Comparison of ENCODE assay signal across 1 cellular context in genomic region chrX:47817897-47818296, GRCh38.
TF ChIP-seq lines count a peak whose summit lies in the region.

No MANE protein-coding gene starts in this region.

TF ChIP-seq in H1, 55 proteins besides CTCF, POLR2A, EP300 and RAD21:
- no peak for TF ChIP-seq GABPA (IDR thresholded peaks at IDR 0.05; ENCODE audit: borderline replicate concordance, insufficient read depth, low read length)
- TF ChIP-seq CHD7 (IDR thresholded peaks at IDR 0.05; ENCODE audit: insufficient replicate concordance, low read length) = no peak
- no peak for TF ChIP-seq CTBP2 (IDR thresholded peaks at IDR 0.05; ENCODE audit: borderline replicate concordance, insufficient read depth, insufficient read length, low read length)
- no peak for TF ChIP-seq SUZ12 (IDR thresholded peaks at IDR 0.05; ENCODE audit: low read length)
- no peak for TF ChIP-seq USF2 (IDR thresholded peaks at IDR 0.05; ENCODE audit: low read length)
- no peak for TF ChIP-seq RNF2 (IDR thresholded peaks at IDR 0.05; ENCODE audit: borderline replicate concordance, low read depth, low read length, missing control alignments, poor library complexity, severe bottlenecking)
- no peak for TF ChIP-seq JUND (IDR thresholded peaks at IDR 0.05; ENCODE audit: low read length)
- TF ChIP-seq JUN (IDR thresholded peaks at IDR 0.05; ENCODE audit: low read depth, low read length) = no peak
